10 cellular contexts compared by ENCODE assay signal in the genomic region with DNA sequence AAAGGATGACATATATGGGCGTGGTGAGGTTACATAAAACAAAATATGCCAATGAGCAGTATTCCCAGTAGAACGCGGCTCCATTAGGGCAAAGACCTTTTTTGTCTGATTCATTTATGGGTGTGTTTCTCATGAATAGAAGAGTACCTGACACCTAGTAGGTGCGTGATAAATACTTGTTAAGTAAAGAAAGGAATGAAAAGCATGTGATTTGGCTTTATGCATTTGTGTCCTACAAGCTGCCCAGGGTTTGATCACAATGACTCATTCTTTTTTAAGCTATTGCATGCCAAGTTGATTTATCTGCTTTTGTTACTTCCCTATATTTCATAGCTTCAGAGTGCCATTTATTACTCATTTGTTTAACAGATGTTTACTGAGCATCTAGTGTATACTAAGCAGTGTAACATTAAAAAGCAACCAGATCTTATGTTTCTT. TPM values are rescaled to one million over a fixed set of nuclear protein-coding genes. Genes with fewer than 3 reads are reported as not detected.
DNase-seq lines count a peak whose midpoint lies in the region; ATAC-seq and TF ChIP-seq lines count a peak whose summit lies in the region.
"Had no signal": no experiment of that assay in that cellular context is flagged by ENCODE, and none has a peak within 500 bp of the region (broad histone marks: within the 10 kb centered on the region; RNA-seq: fewer than 3 reads in every experiment).

No MANE protein-coding gene starts in this region.

- H3K4me1 ChIP-seq in RWPE2 (ENCODE audit: insufficient read depth, poor library complexity, severe bottlenecking) (peaks cover 42% of the 10 kb centered on the region), fibroblast of lung (ENCODE audit: control insufficient read depth, extremely low read depth, insufficient read depth, low read length) (peaks cover 3% of the 10 kb centered on the region), left ventricle myocardium inferior (peaks cover 30% of the 10 kb centered on the region)

- H4K20me1 ChIP-seq in fibroblast of lung (ENCODE audit: control insufficient read depth, extremely low read depth, insufficient read depth, low read length) = no peaks in the 10 kb centered on the region

- H3K36me3 Mint-ChIP-seq in stimulated activated naive B cell treated with anti-CD40 and anti-IgM and Interleukin-4, amounts not matched to agents 10 μg/mL and 1 μg/mL and 100 μg/mL, for 72 hours = peaks cover 7 to 22% of the 10 kb centered on the region in 2 donors
- H3K36me3 Mint-ChIP-seq: WTC11 had no signal

- H3K4me1 Mint-ChIP-seq in stimulated activated naive B cell treated with anti-CD40 and anti-IgM and Interleukin-4, amounts not matched to agents 10 μg/mL and 1 μg/mL and 100 μg/mL, for 72 hours = peaks cover 19 to 32% of the 10 kb centered on the region in 2 donors

- H3K9me3 ChIP-seq in RWPE2 (ENCODE audit: severe bottlenecking) (no peaks in the 10 kb centered on the region), fibroblast of lung (ENCODE audit: control insufficient read depth, insufficient read depth, low read depth, low read length) (no peaks in the 10 kb centered on the region), left ventricle myocardium inferior (replicated peaks) (no peaks in the 10 kb centered on the region)

- H3K9ac ChIP-seq in fibroblast of lung (ENCODE audit: insufficient read depth, low read length) = no peak overlapping the region

- DNase-seq in HPDE6-E6E7 (ENCODE audit: extremely low spot score) = peak; percentile 25
- no peak for DNase-seq in RWPE2 (ENCODE audit: low spot score)
- DNase-seq in fibroblast of lung (ENCODE audit: low read depth in 2 of 2) = peak; percentile 42 to 94
- no peak for DNase-seq in stimulated activated naive B cell treated with anti-CD40 and anti-IgM and Interleukin-4, amounts not matched to agents 10 μg/mL and 1 μg/mL and 100 μg/mL, for 72 hours
- DNase-seq in left ventricle myocardium inferior = no peak
- DNase-seq in NCI-H1048 (lab: John Stamatoyannopoulos, UW) = no peak
- DNase-seq: amygdala, NCI-H2171 treated with DMSO at 0.1 percent for 48 hours had no signal

- H3K27ac ChIP-seq in RWPE2 (ENCODE audit: poor library complexity, severe bottlenecking) = peak overlapping the region; percentile 96
- no peak overlapping the region for H3K27ac ChIP-seq in fibroblast of lung (ENCODE audit: insufficient read depth, low read length)
- no peak overlapping the region for H3K27ac ChIP-seq in left ventricle myocardium inferior (replicated peaks)

- H3K27me3 Mint-ChIP-seq in stimulated activated naive B cell treated with anti-CD40 and anti-IgM and Interleukin-4, amounts not matched to agents 10 μg/mL and 1 μg/mL and 100 μg/mL, for 72 hours = no peaks in the 10 kb centered on the region

- H3K4me3 ChIP-seq in RWPE2 (ENCODE audit: severe bottlenecking) (no peak overlapping the region), fibroblast of lung (replicated peaks in 1 of 4; ENCODE audit: control extremely low read depth in 1 of 4, insufficient read depth in 1 of 4, low read depth in 3 of 4, low read length in 4 of 4) (no peak overlapping the region), left ventricle myocardium inferior (no peak overlapping the region)

- H3K36me3 ChIP-seq in RWPE2 (ENCODE audit: low read depth) (no peaks in the 10 kb centered on the region), fibroblast of lung (ENCODE audit: control insufficient read depth, insufficient read depth, low read length) (no peaks in the 10 kb centered on the region), left ventricle myocardium inferior (no peaks in the 10 kb centered on the region)

- intact Hi-C loops in left ventricle myocardium inferior (cut with micrococcal nuclease) = no loop called here

- H3K4me3 Mint-ChIP-seq in stimulated activated naive B cell treated with anti-CD40 and anti-IgM and Interleukin-4, amounts not matched to agents 10 μg/mL and 1 μg/mL and 100 μg/mL, for 72 hours = no peak overlapping the region
- H3K4me3 Mint-ChIP-seq: WTC11 had no signal

- ATAC-seq in RWPE2 (ENCODE audit: low read depth) = peak; percentile 96
- ATAC-seq in stimulated activated naive B cell treated with anti-CD40 and anti-IgM and Interleukin-4, amounts not matched to agents 10 μg/mL and 1 μg/mL and 100 μg/mL, for 72 hours (replicated peaks) = peak; percentile 83 to 89
- no peak for ATAC-seq in HG03442 (IDR thresholded peaks at IDR 0.05; ENCODE audit: unreplicated experiment)
- ATAC-seq: WTC11 had no signal

- TF ChIP-seq CTCF in RWPE2 (IDR thresholded peaks at IDR 0.05; ENCODE audit: poor library complexity, severe bottlenecking) = no peak
- no peak for TF ChIP-seq CTCF in fibroblast of lung (conservative IDR thresholded peaks at IDR 0.05 in 1 of 2, IDR thresholded peaks at IDR 0.05 in 1 of 2; ENCODE audit: low read depth in 1 of 2, low read length in 2 of 2)
- no peak for TF ChIP-seq CTCF in left ventricle myocardium inferior (IDR thresholded peaks at IDR 0.05; ENCODE audit: borderline replicate concordance)

- H2AFZ ChIP-seq in fibroblast of lung (ENCODE audit: low read length) = no peak overlapping the region

- H3K9me3 Mint-ChIP-seq in stimulated activated naive B cell treated with anti-CD40 and anti-IgM and Interleukin-4, amounts not matched to agents 10 μg/mL and 1 μg/mL and 100 μg/mL, for 72 hours = no peaks in the 10 kb centered on the region
- H3K9me3 Mint-ChIP-seq: WTC11 had no signal

- H3K27ac Mint-ChIP-seq in stimulated activated naive B cell treated with anti-CD40 and anti-IgM and Interleukin-4, amounts not matched to agents 10 μg/mL and 1 μg/mL and 100 μg/mL, for 72 hours = no peak overlapping the region
- H3K27ac Mint-ChIP-seq: WTC11 had no signal

- H3K27me3 ChIP-seq in RWPE2 (ENCODE audit: insufficient read depth, poor library complexity, severe bottlenecking) (no peaks in the 10 kb centered on the region), fibroblast of lung (ENCODE audit: control insufficient read depth, insufficient read depth, low read length) (no peaks in the 10 kb centered on the region), left ventricle myocardium inferior (ENCODE audit: low read depth) (no peaks in the 10 kb centered on the region)

- H3K79me2 ChIP-seq in fibroblast of lung (ENCODE audit: control insufficient read depth, insufficient read depth, low read length) = no peaks in the 10 kb centered on the region

- H3K4me2 ChIP-seq in fibroblast of lung (ENCODE audit: extremely low read depth, insufficient read depth, low read length) = no peak overlapping the region

RNA-seq across cellular contexts. Expression of gene KCTD4, which starts 19.1 kb away (rescaled TPM):
- under 0.01 TPM in 1 of 2 replicates, not detected in the other for total RNA-seq in fibroblast of lung
- polyA plus RNA-seq in fibroblast of lung = 0.07 and 0.54 TPM in 2 replicates
- polyA plus RNA-seq in fibroblast of lung (2012) = 0.06 and 0.40 TPM in 2 replicates
- polyA minus RNA-seq in fibroblast of lung (ENCODE audit: low replicate concordance) = not detected in 2 replicates
- total RNA-seq in left ventricle myocardium inferior = 0.11 TPM
- total RNA-seq: WTC11 had no signal

Comparison
In these comparisons a context has a peak if more than half of its experiments do, and no peak if none do; other contexts are left out.
1. DNase-seq: peak in HPDE6-E6E7 (single experiment) and fibroblast of lung (2 of 2); none in RWPE2 (single experiment), stimulated activated naive B cell treated with anti-CD40 and anti-IgM and Interleukin-4, amounts not matched to agents 10 μg/mL and 1 μg/mL and 100 μg/mL, for 72 hours (single experiment), left ventricle myocardium inferior (single experiment) and NCI-H1048 (single experiment).